In genomic region chr1:109864063-109864822, GRCh38 we compare ENCODE assay signal across 12 cellular contexts. TPM values are rescaled to one million over a fixed set of nuclear protein-coding genes. Genes with fewer than 3 reads are reported as not detected.
DNase-seq lines count a peak whose midpoint lies in the region; ATAC-seq and TF ChIP-seq lines count a peak whose summit lies in the region.
"Had no signal": no experiment of that assay in that cellular context is flagged by ENCODE, and none has a peak within 500 bp of the region (broad histone marks: within the 10 kb centered on the region; RNA-seq: fewer than 3 reads in every experiment).

No MANE protein-coding gene starts in this region.

- CTCF ChIA-PET in activated CD8-positive, alpha-beta memory T cell treated with anti-CD3 and anti-CD28 coated beads, Interleukin-2, amount 10 ng/mL, durations not matched to agents 7 days and 5 days (lab: Charles Lee) = no interaction called here
- CTCF ChIA-PET in activated naive CD4-positive, alpha-beta T cell treated with anti-CD3 and anti-CD28 coated beads for 36 hours (lab: Charles Lee) = interaction anchor here (0.6 kb wide), 1 partner anchor 115 kb away, joined by 3 read pairs; no protein-coding TSS in a partner anchor

- peaks cover 11% of the 10 kb centered on the region for H3K4me1 Mint-ChIP-seq in activated CD8-positive, alpha-beta memory T cell treated with anti-CD3 and anti-CD28 coated beads, Interleukin-2, amount 10 ng/mL, durations not matched to agents 7 days and 5 days
- H3K4me1 Mint-ChIP-seq in activated naive CD4-positive, alpha-beta T cell treated with anti-CD3 and anti-CD28 coated beads for 36 hours (ENCODE audit: low read depth) = peaks cover 3% of the 10 kb centered on the region

- no peaks in the 10 kb centered on the region for H3K36me3 ChIP-seq in mesendoderm (ENCODE audit: control insufficient read depth, insufficient read depth, low read length)
- no peaks in the 10 kb centered on the region for H3K36me3 ChIP-seq in tibial nerve
- no peaks in the 10 kb centered on the region for H3K36me3 ChIP-seq in esophagus squamous epithelium
- H3K36me3 ChIP-seq: heart left ventricle had no signal

- peaks cover 22% of the 10 kb centered on the region for H3K36me3 Mint-ChIP-seq in activated CD8-positive, alpha-beta memory T cell treated with anti-CD3 and anti-CD28 coated beads, Interleukin-2, amount 10 ng/mL, durations not matched to agents 7 days and 5 days
- H3K36me3 Mint-ChIP-seq in activated naive CD4-positive, alpha-beta T cell treated with anti-CD3 and anti-CD28 coated beads for 36 hours (ENCODE audit: low read depth) = no peaks in the 10 kb centered on the region

- no peak overlapping the region for H2BK120ac ChIP-seq in mesendoderm (ENCODE audit: low read depth, low read length)

- no peaks in the 10 kb centered on the region for H3K79me2 ChIP-seq in mesendoderm (ENCODE audit: control insufficient read depth, insufficient read depth, low read length)

- peaks cover 11% of the 10 kb centered on the region for H3K27me3 Mint-ChIP-seq in activated CD8-positive, alpha-beta memory T cell treated with anti-CD3 and anti-CD28 coated beads, Interleukin-2, amount 10 ng/mL, durations not matched to agents 7 days and 5 days
- H3K27me3 Mint-ChIP-seq in activated naive CD4-positive, alpha-beta T cell treated with anti-CD3 and anti-CD28 coated beads for 36 hours (ENCODE audit: low read depth) = no peaks in the 10 kb centered on the region

- H3K9me3 ChIP-seq in tibial nerve (no peaks in the 10 kb centered on the region), esophagus squamous epithelium (no peaks in the 10 kb centered on the region)

- no peak for TF ChIP-seq EP300 in tibial nerve (IDR thresholded peaks at IDR 0.05)

- H3K4me3 ChIP-seq in mesendoderm (ENCODE audit: low read length) (no peak overlapping the region), tibial nerve (no peak overlapping the region), esophagus squamous epithelium (no peak overlapping the region)
- H3K4me3 ChIP-seq: heart left ventricle had no signal

- H3K27me3 ChIP-seq in mesendoderm (ENCODE audit: insufficient read depth, low read length, poor library complexity) (no peaks in the 10 kb centered on the region), tibial nerve (no peaks in the 10 kb centered on the region), esophagus squamous epithelium (no peaks in the 10 kb centered on the region)
- H3K27me3 ChIP-seq: heart left ventricle had no signal

- TF ChIP-seq POLR2A in tibial nerve (IDR thresholded peaks at IDR 0.05) (no peak), esophagus squamous epithelium (IDR thresholded peaks at IDR 0.05) (no peak)

- H3K18ac ChIP-seq in mesendoderm (ENCODE audit: low read length) = no peak overlapping the region

- H3K4me2 ChIP-seq in mesendoderm (ENCODE audit: low read length) = no peak overlapping the region

- peaks cover 5% of the 10 kb centered on the region for H3K9me3 Mint-ChIP-seq in activated CD8-positive, alpha-beta memory T cell treated with anti-CD3 and anti-CD28 coated beads, Interleukin-2, amount 10 ng/mL, durations not matched to agents 7 days and 5 days (ENCODE audit: low read depth)
- H3K9me3 Mint-ChIP-seq in activated naive CD4-positive, alpha-beta T cell treated with anti-CD3 and anti-CD28 coated beads for 36 hours = peaks cover 4% of the 10 kb centered on the region

- WGBS in mesendoderm (ENCODE audit: extremely low coverage, insufficient coverage, low lambda C conversion rate) = no CpG with 5 or more reads among the region's 5 CpGs
- 51 to 59% methylated on average over 5 of the region's 5 CpGs for WGBS in tibial nerve, 2 donors
- 41 to 61% methylated on average over 3 to 5 of the region's 5 CpGs for WGBS in esophagus squamous epithelium, 2 donors

- no peak overlapping the region for H3K56ac ChIP-seq in mesendoderm (ENCODE audit: low read length)

- peak overlapping the region; percentile 52 for H3K27ac Mint-ChIP-seq in activated CD8-positive, alpha-beta memory T cell treated with anti-CD3 and anti-CD28 coated beads, Interleukin-2, amount 10 ng/mL, durations not matched to agents 7 days and 5 days
- no peak overlapping the region for H3K27ac Mint-ChIP-seq in activated naive CD4-positive, alpha-beta T cell treated with anti-CD3 and anti-CD28 coated beads for 36 hours

- H2AK5ac ChIP-seq in mesendoderm (ENCODE audit: low read length) = no peak overlapping the region

- H3K4me3 Mint-ChIP-seq in activated CD8-positive, alpha-beta memory T cell treated with anti-CD3 and anti-CD28 coated beads, Interleukin-2, amount 10 ng/mL, durations not matched to agents 7 days and 5 days = no peak overlapping the region
- no peak overlapping the region for H3K4me3 Mint-ChIP-seq in activated naive CD4-positive, alpha-beta T cell treated with anti-CD3 and anti-CD28 coated beads for 36 hours
- H3K4me3 Mint-ChIP-seq: neural crest cell had no signal

- no peak overlapping the region for H4K5ac ChIP-seq in mesendoderm (ENCODE audit: low read length)

- DNase-seq in activated CD8-positive, alpha-beta memory T cell treated with anti-CD3 and anti-CD28 coated beads, Interleukin-2, amount 10 ng/mL, durations not matched to agents 7 days and 5 days = no peak
- no peak for DNase-seq in activated CD8-positive, alpha-beta memory T cell treated with anti-CD3 and anti-CD28 coated beads, Interleukin-2, amount 50 U/mL, for 48 hours
- DNase-seq in amniotic epithelial cell (ENCODE audit: low read depth) = peak; percentile 35
- DNase-seq in mesendoderm = peak; percentile 57
- no peak for DNase-seq in tibial nerve (ENCODE audit: low spot score in 2 of 2)
- DNase-seq in esophagus squamous epithelium (lab: John Stamatoyannopoulos, UW) = no peak
- no peak for DNase-seq in activated naive CD4-positive, alpha-beta T cell (lab: John Stamatoyannopoulos, UW)
- no peak for DNase-seq in activated naive CD4-positive, alpha-beta T cell treated with anti-CD3 and anti-CD28 coated beads for 36 hours
- DNase-seq: heart left ventricle, MM.1S had no signal

- no peak overlapping the region for H3K9ac ChIP-seq in mesendoderm (ENCODE audit: low read length)

- H3K79me1 ChIP-seq in mesendoderm (ENCODE audit: low read length) = no peaks in the 10 kb centered on the region

- TF ChIP-seq CTCF in tibial nerve (IDR thresholded peaks at IDR 0.05) (no peak), esophagus squamous epithelium (IDR thresholded peaks at IDR 0.05) (no peak)

- no peak overlapping the region for H3K4ac ChIP-seq in mesendoderm (ENCODE audit: low read depth, low read length)

- intact Hi-C loops in esophagus squamous epithelium (cut with DNase I) = no loop called here
- intact Hi-C loops in activated naive CD4-positive, alpha-beta T cell treated with anti-CD3 and anti-CD28 coated beads for 36 hours (cut with micrococcal nuclease) = no loop called here

- ATAC-seq in activated CD8-positive, alpha-beta memory T cell treated with anti-CD3 and anti-CD28 coated beads, Interleukin-2, amount 10 ng/mL, durations not matched to agents 7 days and 5 days = peak; percentile 60
- ATAC-seq: activated CD4-positive, CD25-positive, alpha-beta regulatory T cell treated with anti-CD3 and anti-CD28 coated beads, Interleukin-2, amount 50 U/mL, for 24 hours had no signal

- no peak overlapping the region for H2BK5ac ChIP-seq in mesendoderm (ENCODE audit: low read length)

- H3K23ac ChIP-seq in mesendoderm (ENCODE audit: low read length) = no peak overlapping the region

- no peaks in the 10 kb centered on the region for H3K4me1 ChIP-seq in mesendoderm (ENCODE audit: control insufficient read depth, low read depth, low read length)
- peaks cover 0 to 25% (median 12%) of the 10 kb centered on the region in 4 donors for H3K4me1 ChIP-seq in tibial nerve
- H3K4me1 ChIP-seq in esophagus squamous epithelium = peaks cover 10 to 21% (median 14%) of the 10 kb centered on the region in 3 donors

- no peak overlapping the region for H2BK15ac ChIP-seq in mesendoderm (replicated peaks; ENCODE audit: low read depth)

- H4K8ac ChIP-seq in mesendoderm (ENCODE audit: low read depth, low read length) = no peak overlapping the region

- H3K27ac ChIP-seq in mesendoderm (ENCODE audit: low read depth, low read length) = no peak overlapping the region
- H3K27ac ChIP-seq in tibial nerve = peak overlapping the region; percentile 14 to 71 (median 50)
- peak overlapping the region in 2 of 4 donors; percentile 42 to 56 for H3K27ac ChIP-seq in esophagus squamous epithelium

RNA-seq across cellular contexts. Expression of gene CSF1, which starts 46.4 kb away (rescaled TPM):
- total RNA-seq in activated CD8-positive, alpha-beta memory T cell treated with anti-CD3 and anti-CD28 coated beads, Interleukin-2, amount 10 ng/mL, durations not matched to agents 7 days and 5 days = 100 to 1,000 TPM in 1 of 2 experiments, 10 to 100 TPM in 1; 77.6 to 143 TPM
- 2.3 TPM for polyA plus RNA-seq in mesendoderm (2013, experiment 1 of 2)
- 2.0 TPM for polyA plus RNA-seq in mesendoderm (2013, experiment 2 of 2)
- total RNA-seq in tibial nerve (100 to 1,000 TPM in 2 of 4 donors, 10 to 100 TPM in 2; 66.8 to 124 (median 90.8) TPM), esophagus squamous epithelium (10 to 100 TPM in 3 of 4 donors, 1 to 10 TPM in 1; 7.6 to 34.8 (median 15.9) TPM)
- total RNA-seq in activated naive CD4-positive, alpha-beta T cell treated with anti-CD3 and anti-CD28 coated beads for 36 hours = 10 to 100 TPM; 12.0 to 13.5 TPM

Comparison
In these comparisons a context has a peak if more than half of its experiments do, and no peak if none do; other contexts are left out.
1. DNase-seq: peak in amniotic epithelial cell (single experiment) and mesendoderm (single experiment); none in activated CD8-positive, alpha-beta memory T cell treated with anti-CD3 and anti-CD28 coated beads, Interleukin-2, amount 10 ng/mL, durations not matched to agents 7 days and 5 days (single experiment), activated CD8-positive, alpha-beta memory T cell treated with anti-CD3 and anti-CD28 coated beads, Interleukin-2, amount 50 U/mL, for 48 hours (single experiment), tibial nerve (0 of 2), esophagus squamous epithelium (single experiment), activated naive CD4-positive, alpha-beta T cell (0 of 4) and activated naive CD4-positive, alpha-beta T cell treated with anti-CD3 and anti-CD28 coated beads for 36 hours (single experiment).